Comparison of ENCODE assay signal across 7 cellular contexts in the genomic region with DNA sequence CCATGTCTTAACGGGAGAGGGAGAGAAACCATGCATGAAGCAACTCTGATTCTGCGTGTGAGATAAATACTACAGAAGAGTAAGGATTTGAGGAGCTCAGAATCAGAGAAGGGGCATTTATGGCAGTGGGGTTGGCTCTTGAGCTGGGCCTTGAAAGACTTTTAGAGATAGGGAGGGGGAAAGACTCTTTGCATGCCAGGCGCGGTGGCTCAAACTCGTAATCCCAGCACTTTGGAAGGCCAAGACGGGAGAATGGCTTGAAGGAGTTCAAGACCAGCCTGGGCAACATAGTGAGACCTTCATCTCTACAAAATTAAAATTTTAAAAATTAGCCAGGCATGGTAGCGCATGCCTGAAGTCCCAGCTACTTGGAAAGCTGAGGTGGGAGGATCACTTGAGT. TPM values are rescaled to one million over a fixed set of nuclear protein-coding genes. Genes with fewer than 3 reads are reported as not detected.
DNase-seq lines count a peak whose midpoint lies in the region; ATAC-seq and TF ChIP-seq lines count a peak whose summit lies in the region.

No MANE protein-coding gene starts in this region.

- DNase-seq in activated T-helper 1 cell treated with anti-CD3 and anti-CD28 coated beads, Interleukin-12 subunit alpha, Interleukin-12 subunit beta, Interleukin-2, Interleukin-4 antibody, amounts not matched to agents 30 ng/mL and 10 ng/mL and 1 ng/mL, durations not matched to agents 14 hours and 24 hours and 36 hours (ENCODE audit: low spot score), result no peak
- DNase-seq in kidney epithelial cell (ENCODE audit: low read depth) (no peak), GDM1 (lab: John Stamatoyannopoulos, UW) (no peak), DMS79 (lab: John Stamatoyannopoulos, UW) (no peak), CD1c-positive myeloid dendritic cell (ENCODE audit: extremely low spot score) (no peak)
- no peak for DNase-seq in stimulated activated naive CD8-positive, alpha-beta T cell treated with anti-CD3 and anti-CD28 coated beads, Interleukin-15, amount 100 ng/mL, for 72 hours

- no peaks in the 10 kb centered on the region for H3K9me3 Mint-ChIP-seq in activated T-helper 1 cell treated with anti-CD3 and anti-CD28 coated beads, Interleukin-12 subunit alpha, Interleukin-12 subunit beta, Interleukin-2, Interleukin-4 antibody, amounts not matched to agents 30 ng/mL and 10 ng/mL and 1 ng/mL, durations not matched to agents 14 hours and 24 hours and 36 hours
- no peaks in the 10 kb centered on the region for H3K9me3 Mint-ChIP-seq in stimulated activated naive CD8-positive, alpha-beta T cell treated with anti-CD3 and anti-CD28 coated beads, Interleukin-15, amount 100 ng/mL, for 72 hours

- H3K4me1 ChIP-seq in HEK293 (ENCODE audit: control insufficient read depth, insufficient read depth, low read length), result peaks cover 3% of the 10 kb centered on the region; the same call in 1 of the 2 replicates

- TF ChIP-seq CTCF in HEK293 (tag by site-specific recombination; IDR thresholded peaks at IDR 0.05) (no peak), kidney epithelial cell (IDR thresholded peaks at IDR 0.05; ENCODE audit: insufficient read depth, low read length, poor library complexity, severe bottlenecking) (no peak)

- POLR2A ChIA-PET in HEK293 (lab: Yijun Ruan, JAX), result interaction anchor here (1.7 to 2.4 kb wide), 2 partner anchors 43 to 101 kb away, joined by 5 to 16 read pairs; a partner anchor contains a TSS

- H3K4me1 Mint-ChIP-seq in activated T-helper 1 cell treated with anti-CD3 and anti-CD28 coated beads, Interleukin-12 subunit alpha, Interleukin-12 subunit beta, Interleukin-2, Interleukin-4 antibody, amounts not matched to agents 30 ng/mL and 10 ng/mL and 1 ng/mL, durations not matched to agents 14 hours and 24 hours and 36 hours (ENCODE audit: low read depth), result peaks cover 30% of the 10 kb centered on the region
- H3K4me1 Mint-ChIP-seq in stimulated activated naive CD8-positive, alpha-beta T cell treated with anti-CD3 and anti-CD28 coated beads, Interleukin-15, amount 100 ng/mL, for 72 hours, result peaks cover 17% of the 10 kb centered on the region

- H3K9me3 ChIP-seq in HEK293 (ENCODE audit: control insufficient read depth, insufficient read depth, low read depth, low read length), result no peaks in the 10 kb centered on the region

- CTCF ChIA-PET in HEK293 (lab: Yijun Ruan, JAX), result interaction anchor here (1.6 to 2.0 kb wide), 2 partner anchors 22 to 57 kb away, joined by 5 to 16 read pairs; no protein-coding TSS in a partner anchor

- H3K4me3 ChIP-seq in HEK293 (ENCODE audit: low read depth, low read length) (peak overlapping the region; percentile 58), kidney epithelial cell (ENCODE audit: low read depth, low read length) (peak overlapping the region; percentile 80)

- H3K27ac Mint-ChIP-seq in activated T-helper 1 cell treated with anti-CD3 and anti-CD28 coated beads, Interleukin-12 subunit alpha, Interleukin-12 subunit beta, Interleukin-2, Interleukin-4 antibody, amounts not matched to agents 30 ng/mL and 10 ng/mL and 1 ng/mL, durations not matched to agents 14 hours and 24 hours and 36 hours, result peak overlapping the region; percentile 79
- no peak overlapping the region for H3K27ac Mint-ChIP-seq in stimulated activated naive CD8-positive, alpha-beta T cell treated with anti-CD3 and anti-CD28 coated beads, Interleukin-15, amount 100 ng/mL, for 72 hours

- intact Hi-C loops in activated T-helper 1 cell treated with anti-CD3 and anti-CD28 coated beads, Interleukin-12 subunit alpha, Interleukin-12 subunit beta, Interleukin-2, Interleukin-4 antibody, amounts not matched to agents 30 ng/mL and 10 ng/mL and 1 ng/mL, durations not matched to agents 14 hours and 24 hours and 36 hours (cut with micrococcal nuclease), result loop anchor here (2.0 kb wide), 3 partner anchors 22 to 134 kb away; a partner anchor contains a TSS

- H3K27ac ChIP-seq in HEK293 (ENCODE audit: extremely low read depth, low read depth, low read length), result no peak overlapping the region

- peak overlapping the region; percentile 80 for H3K4me3 Mint-ChIP-seq in activated T-helper 1 cell treated with anti-CD3 and anti-CD28 coated beads, Interleukin-12 subunit alpha, Interleukin-12 subunit beta, Interleukin-2, Interleukin-4 antibody, amounts not matched to agents 30 ng/mL and 10 ng/mL and 1 ng/mL, durations not matched to agents 14 hours and 24 hours and 36 hours
- H3K4me3 Mint-ChIP-seq in stimulated activated naive CD8-positive, alpha-beta T cell treated with anti-CD3 and anti-CD28 coated beads, Interleukin-15, amount 100 ng/mL, for 72 hours, result peak overlapping the region; percentile 89 to 90

- H3K27me3 ChIP-seq in kidney epithelial cell (ENCODE audit: control insufficient read depth, insufficient read depth, low read length), result no peaks in the 10 kb centered on the region

- H3K27me3 Mint-ChIP-seq in activated T-helper 1 cell treated with anti-CD3 and anti-CD28 coated beads, Interleukin-12 subunit alpha, Interleukin-12 subunit beta, Interleukin-2, Interleukin-4 antibody, amounts not matched to agents 30 ng/mL and 10 ng/mL and 1 ng/mL, durations not matched to agents 14 hours and 24 hours and 36 hours (ENCODE audit: insufficient read depth), result no peaks in the 10 kb centered on the region
- no peaks in the 10 kb centered on the region for H3K27me3 Mint-ChIP-seq in stimulated activated naive CD8-positive, alpha-beta T cell treated with anti-CD3 and anti-CD28 coated beads, Interleukin-15, amount 100 ng/mL, for 72 hours

- no peak for ATAC-seq in stimulated activated naive CD8-positive, alpha-beta T cell treated with anti-CD3 and anti-CD28 coated beads, Interleukin-15, amount 100 ng/mL, for 72 hours

- H3K36me3 ChIP-seq in HEK293 (ENCODE audit: control insufficient read depth in 2 of 2, insufficient read depth in 1 of 2, low read length in 2 of 2), result no peaks in the 10 kb centered on the region
- no peaks in the 10 kb centered on the region for H3K36me3 ChIP-seq in kidney epithelial cell (ENCODE audit: control insufficient read depth, insufficient read depth, low read length)

- peaks cover under 1% of the 10 kb centered on the region for H3K36me3 Mint-ChIP-seq in activated T-helper 1 cell treated with anti-CD3 and anti-CD28 coated beads, Interleukin-12 subunit alpha, Interleukin-12 subunit beta, Interleukin-2, Interleukin-4 antibody, amounts not matched to agents 30 ng/mL and 10 ng/mL and 1 ng/mL, durations not matched to agents 14 hours and 24 hours and 36 hours (ENCODE audit: low read depth)

TF ChIP-seq in HEK293, 187 proteins besides CTCF, POLR2A, EP300 and RAD21:
- no peak for TF ChIP-seq ZFP3 (tag by site-specific recombination; IDR thresholded peaks at IDR 0.05; ENCODE audit: low read depth)
- TF ChIP-seq ZNF174 (tag by site-specific recombination; IDR thresholded peaks at IDR 0.05), result no peak
- no peak for TF ChIP-seq ZNF10 (tag by site-specific recombination; IDR thresholded peaks at IDR 0.05)

RNA-seq across cellular contexts. Expression of a gene that starts 0.7 kb away (rescaled TPM):
- total RNA-seq in activated T-helper 1 cell treated with anti-CD3 and anti-CD28 coated beads, Interleukin-12 subunit alpha, Interleukin-12 subunit beta, Interleukin-2, Interleukin-4 antibody, amounts not matched to agents 30 ng/mL and 10 ng/mL and 1 ng/mL, durations not matched to agents 14 hours and 24 hours and 36 hours, result 95.3 and 99.8 TPM in 2 replicates
- total RNA-seq in kidney epithelial cell, result 4.7 TPM in 1 of 2 replicates, not detected in the other

RNA-seq across cellular contexts. Expression of a gene that starts 0.9 kb away (rescaled TPM):
- total RNA-seq in activated T-helper 1 cell treated with anti-CD3 and anti-CD28 coated beads, Interleukin-12 subunit alpha, Interleukin-12 subunit beta, Interleukin-2, Interleukin-4 antibody, amounts not matched to agents 30 ng/mL and 10 ng/mL and 1 ng/mL, durations not matched to agents 14 hours and 24 hours and 36 hours, result 4.3 and 6.6 TPM in 2 replicates
- 11.5 and 12.2 TPM in 2 replicates for total RNA-seq in kidney epithelial cell

RNA-seq across cellular contexts. Expression of a gene that starts 55.8 kb away (rescaled TPM):
- not detected in 2 replicates for total RNA-seq in activated T-helper 1 cell treated with anti-CD3 and anti-CD28 coated beads, Interleukin-12 subunit alpha, Interleukin-12 subunit beta, Interleukin-2, Interleukin-4 antibody, amounts not matched to agents 30 ng/mL and 10 ng/mL and 1 ng/mL, durations not matched to agents 14 hours and 24 hours and 36 hours
- not detected in 2 replicates for total RNA-seq in kidney epithelial cell

Comparison
In these comparisons a context has a peak if more than half of its experiments do, and no peak if none do; other contexts are left out.
1. RNA of a gene that starts 0.7 kb away (total RNA-seq): 95.3 to 99.8 TPM in activated T-helper 1 cell treated with anti-CD3 and anti-CD28 coated beads, Interleukin-12 subunit alpha, Interleukin-12 subunit beta, Interleukin-2, Interleukin-4 antibody, amounts not matched to agents 30 ng/mL and 10 ng/mL and 1 ng/mL, durations not matched to agents 14 hours and 24 hours and 36 hours; 4.7 TPM in kidney epithelial cell; every median in the first group is over 10 times any median in the second.